Comparison of ENCODE assay signal across 8 cellular contexts in genomic region chr5:59661939-59662615, GRCh38.
A peak's percentile ranks its signal among the peaks of the same experiment; 100 is the strongest.
DNase-seq lines count a peak whose midpoint lies in the region; ATAC-seq and TF ChIP-seq lines count a peak whose summit lies in the region.

No MANE protein-coding gene starts in this region.

- H3K4me1 Mint-ChIP-seq in activated naive CD8-positive, alpha-beta T cell treated with anti-CD3 and anti-CD28 coated beads, Interleukin-2, amount 10 ng/mL, durations not matched to agents 7 days and 5 days = peaks cover 13% of the 10 kb centered on the region
- H3K4me1 Mint-ChIP-seq in activated naive CD8-positive, alpha-beta T cell treated with anti-CD3 and anti-CD28 coated beads for 36 hours = peaks cover 6% of the 10 kb centered on the region
- H3K4me1 Mint-ChIP-seq in glutamatergic neuron (ENCODE audit: low read depth, unreplicated experiment) = peaks cover 13% of the 10 kb centered on the region

- peak overlapping the region; percentile 32 for H3K27ac ChIP-seq in upper lobe of right lung

- H3K36me3 Mint-ChIP-seq in activated naive CD8-positive, alpha-beta T cell treated with anti-CD3 and anti-CD28 coated beads, Interleukin-2, amount 10 ng/mL, durations not matched to agents 7 days and 5 days = no peaks in the 10 kb centered on the region
- no peaks in the 10 kb centered on the region for H3K36me3 Mint-ChIP-seq in activated naive CD8-positive, alpha-beta T cell treated with anti-CD3 and anti-CD28 coated beads for 36 hours
- no peaks in the 10 kb centered on the region for H3K36me3 Mint-ChIP-seq in glutamatergic neuron (ENCODE audit: unreplicated experiment)

- peaks cover 13% of the 10 kb centered on the region for H3K4me1 ChIP-seq in upper lobe of right lung

- no peaks in the 10 kb centered on the region for H3K9me3 ChIP-seq in upper lobe of right lung

- peaks cover 2% of the 10 kb centered on the region for H3K27me3 Mint-ChIP-seq in activated naive CD8-positive, alpha-beta T cell treated with anti-CD3 and anti-CD28 coated beads, Interleukin-2, amount 10 ng/mL, durations not matched to agents 7 days and 5 days
- H3K27me3 Mint-ChIP-seq in activated naive CD8-positive, alpha-beta T cell treated with anti-CD3 and anti-CD28 coated beads for 36 hours = no peaks in the 10 kb centered on the region
- peaks cover 1% of the 10 kb centered on the region for H3K27me3 Mint-ChIP-seq in glutamatergic neuron (ENCODE audit: unreplicated experiment)

- POLR2A ChIA-PET in activated naive CD8-positive, alpha-beta T cell treated with anti-CD3 and anti-CD28 coated beads, Interleukin-2, amount 10 ng/mL, durations not matched to agents 7 days and 5 days (lab: Charles Lee) = no interaction called here

- H3K9me3 Mint-ChIP-seq in activated naive CD8-positive, alpha-beta T cell treated with anti-CD3 and anti-CD28 coated beads, Interleukin-2, amount 10 ng/mL, durations not matched to agents 7 days and 5 days = no peaks in the 10 kb centered on the region
- no peaks in the 10 kb centered on the region for H3K9me3 Mint-ChIP-seq in activated naive CD8-positive, alpha-beta T cell treated with anti-CD3 and anti-CD28 coated beads for 36 hours
- H3K9me3 Mint-ChIP-seq in glutamatergic neuron (ENCODE audit: unreplicated experiment) = no peaks in the 10 kb centered on the region

- TF ChIP-seq CTCF in glutamatergic neuron (IDR thresholded peaks at IDR 0.05; ENCODE audit: partially characterized antibody, unreplicated experiment) (no peak), upper lobe of right lung (IDR thresholded peaks at IDR 0.05) (no peak)

- no peaks in the 10 kb centered on the region for H3K27me3 ChIP-seq in upper lobe of right lung

- no peak for DNase-seq in activated naive CD8-positive, alpha-beta T cell treated with anti-CD3 and anti-CD28 coated beads, Interleukin-2, amount 10 ng/mL, durations not matched to agents 7 days and 5 days
- no peak for DNase-seq in activated naive CD8-positive, alpha-beta T cell treated with anti-CD3 and anti-CD28 coated beads for 36 hours
- DNase-seq in NCI-H748 (lab: John Stamatoyannopoulos, UW; ENCODE audit: unreplicated experiment) = peak; percentile 74
- no peak for DNase-seq in glutamatergic neuron
- no peak for DNase-seq in upper lobe of right lung
- DNase-seq in stimulated activated CD4-positive, alpha-beta T cell treated with anti-CD3 and anti-CD28 coated beads, Interleukin-2, amount 100 ng/mL, for 48 hours = no peak
- no peak for DNase-seq in activated naive CD4-positive, alpha-beta T cell (lab: John Stamatoyannopoulos, UW)
- DNase-seq in occipital lobe (lab: John Stamatoyannopoulos, UW) = no peak

- H3K4me3 ChIP-seq in upper lobe of right lung = peak overlapping the region; percentile 15

- H3K4me3 Mint-ChIP-seq in activated naive CD8-positive, alpha-beta T cell treated with anti-CD3 and anti-CD28 coated beads, Interleukin-2, amount 10 ng/mL, durations not matched to agents 7 days and 5 days = peak overlapping the region; percentile 40
- no peak overlapping the region for H3K4me3 Mint-ChIP-seq in activated naive CD8-positive, alpha-beta T cell treated with anti-CD3 and anti-CD28 coated beads for 36 hours
- no peak overlapping the region for H3K4me3 Mint-ChIP-seq in glutamatergic neuron (ENCODE audit: unreplicated experiment)

- H3K27ac Mint-ChIP-seq in activated naive CD8-positive, alpha-beta T cell treated with anti-CD3 and anti-CD28 coated beads, Interleukin-2, amount 10 ng/mL, durations not matched to agents 7 days and 5 days = no peak overlapping the region
- no peak overlapping the region for H3K27ac Mint-ChIP-seq in activated naive CD8-positive, alpha-beta T cell treated with anti-CD3 and anti-CD28 coated beads for 36 hours
- peak overlapping the region; percentile 82 for H3K27ac Mint-ChIP-seq in glutamatergic neuron (ENCODE audit: unreplicated experiment)

- intact Hi-C loops in upper lobe of right lung (cut with DNase I) = no loop called here

- ATAC-seq in activated naive CD8-positive, alpha-beta T cell treated with anti-CD3 and anti-CD28 coated beads, Interleukin-2, amount 10 ng/mL, durations not matched to agents 7 days and 5 days (ENCODE audit: low read depth) = no peak
- peak; percentile 38 for ATAC-seq in upper lobe of right lung

- H3K36me3 ChIP-seq in upper lobe of right lung = no peaks in the 10 kb centered on the region
